ENCODE assay signal across 37 cellular contexts in the genomic region with DNA sequence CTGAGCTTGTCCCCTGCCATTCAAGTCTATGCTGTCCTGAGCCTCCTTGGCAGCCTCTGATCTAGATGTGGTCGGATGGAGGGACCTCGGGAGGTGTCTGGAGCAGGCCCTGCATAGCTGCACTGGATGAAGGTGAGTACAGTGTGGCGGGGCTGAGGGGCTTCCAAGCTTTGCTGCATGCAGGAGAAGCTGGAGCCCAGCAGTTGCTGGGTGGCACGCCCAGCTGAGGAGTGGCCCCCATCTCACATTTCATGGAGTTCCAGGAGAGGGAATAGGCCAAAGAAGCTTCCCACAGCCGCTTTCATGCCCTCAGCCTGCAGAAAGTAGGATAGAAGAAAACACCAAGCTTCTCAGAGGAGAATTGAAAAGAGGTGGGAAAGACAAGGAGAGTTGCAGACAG. TPM values are rescaled to one million over a fixed set of nuclear protein-coding genes. Genes with fewer than 3 reads are reported as not detected.
"Had no signal": no experiment of that assay in that cellular context is flagged by ENCODE, and none has a peak within 500 bp of the region (broad histone marks: within the 10 kb centered on the region; RNA-seq: fewer than 3 reads in every experiment).

No MANE protein-coding gene starts in this region.

- H3K27me3 ChIP-seq: body of pancreas had no signal

- H3K36me3 ChIP-seq: adrenal gland, brain microvascular endothelial cell, breast epithelium had no signal

- H3K27ac Mint-ChIP-seq: activated B cell treated with CpG ODN at 0.5 μM for 24 hours; activated CD4-positive, alpha-beta memory T cell treated with anti-CD3 and anti-CD28 coated beads for 36 hours; activated CD4-positive, alpha-beta T cell treated with anti-CD3 and anti-CD28 coated beads, Interleukin-2, amount 10 ng/mL, durations not matched to agents 24 days and 14 days; activated CD8-positive, alpha-beta T cell treated with anti-CD3 and anti-CD28 coated beads for 36 hours; activated naive CD4-positive, alpha-beta T cell treated with anti-CD3 and anti-CD28 coated beads for 36 hours; activated naive CD4-positive, alpha-beta T cell treated with anti-CD3 and anti-CD28 coated beads, Interleukin-2, amount 50 U/mL, for 72 hours; activated naive CD8-positive, alpha-beta T cell treated with anti-CD3 and anti-CD28 coated beads for 36 hours; activated T-cell treated with anti-CD3 and anti-CD28 coated beads, Interleukin-2, amount 50 U/mL, for 24 hours; activated T-helper 2 cell treated with anti-CD3 and anti-CD28 coated beads, Interferon-gamma antibody, Interleukin-2, Interleukin-4, amounts not matched to agents 10 μg/mL and 5 μg/mL and 100 μg/mL, durations not matched to agents 14 hours and 24 hours and 36 hours; T-helper 1 cell treated with Interleukin-12 subunit alpha and Interleukin-12 subunit beta and Interleukin-4 antibody, amounts not matched to agents 30 μg/mL and 1 μg/mL, for 36 hours; T-helper 2 cell treated with Interferon-gamma antibody and Interleukin-4, amounts not matched to agents 5 μg/mL and 100 μg/mL, for 36 hours had no signal

- H3K36me3 Mint-ChIP-seq: activated CD4-positive, alpha-beta memory T cell treated with anti-CD3 and anti-CD28 coated beads for 36 hours had no signal

- H3K27ac ChIP-seq: adrenal gland, body of pancreas, brain microvascular endothelial cell, breast epithelium, VCaP had no signal

- H3K4me3 Mint-ChIP-seq: activated B cell treated with CpG ODN at 0.5 μM for 24 hours; activated CD4-positive, alpha-beta memory T cell treated with anti-CD3 and anti-CD28 coated beads for 36 hours; activated CD4-positive, alpha-beta T cell treated with anti-CD3 and anti-CD28 coated beads, Interleukin-2, amount 10 ng/mL, durations not matched to agents 24 days and 14 days; activated CD8-positive, alpha-beta T cell treated with anti-CD3 and anti-CD28 coated beads for 36 hours; activated naive CD4-positive, alpha-beta T cell treated with anti-CD3 and anti-CD28 coated beads for 36 hours; activated naive CD8-positive, alpha-beta T cell treated with anti-CD3 and anti-CD28 coated beads for 36 hours; activated T-cell treated with anti-CD3 and anti-CD28 coated beads, Interleukin-2, amount 50 U/mL, for 24 hours; T-helper 1 cell treated with Interleukin-12 subunit alpha and Interleukin-12 subunit beta and Interleukin-4 antibody, amounts not matched to agents 30 μg/mL and 1 μg/mL, for 36 hours; T-helper 2 cell treated with Interferon-gamma antibody and Interleukin-4, amounts not matched to agents 5 μg/mL and 100 μg/mL, for 36 hours had no signal

- H3K4me1 Mint-ChIP-seq: activated B cell treated with CpG ODN at 0.5 μM for 24 hours; activated CD4-positive, alpha-beta T cell treated with anti-CD3 and anti-CD28 coated beads, Interleukin-2, amount 10 ng/mL, durations not matched to agents 24 days and 14 days; activated naive CD8-positive, alpha-beta T cell treated with anti-CD3 and anti-CD28 coated beads for 36 hours had no signal

- H3K4me1 ChIP-seq: breast epithelium had no signal

- H3K9me3 ChIP-seq: body of pancreas had no signal

- ATAC-seq: activated CD8-positive, alpha-beta T cell treated with anti-CD3 and anti-CD28 coated beads for 36 hours; activated naive CD4-positive, alpha-beta T cell treated with anti-CD3 and anti-CD28 coated beads, Interleukin-2, amount 50 U/mL, for 72 hours; body of pancreas had no signal

- H3K4me3 ChIP-seq: adrenal gland, body of pancreas, breast epithelium had no signal

- DNase-seq: activated B cell treated with CpG ODN at 0.5 μM for 24 hours; activated CD4-positive, alpha-beta memory T cell treated with anti-CD3 and anti-CD28 coated beads for 36 hours; activated CD4-positive, alpha-beta T cell treated with anti-CD3 and anti-CD28 coated beads for 4 hours; activated CD4-positive, alpha-beta T cell treated with anti-CD3 and anti-CD28 coated beads, Interleukin-2, amount 10 ng/mL, durations not matched to agents 24 days and 14 days; activated CD4-positive, alpha-beta T cell treated with anti-CD3 and anti-CD28 coated beads, Interleukin-2, amount 50 U/mL, for 1 hour; activated CD4-positive, alpha-beta T cell treated with anti-CD3 and anti-CD28 coated beads, Interleukin-2, amount 50 U/mL, for 4 hours; activated CD4-positive, CD25-positive, alpha-beta regulatory T cell treated with anti-CD3 and anti-CD28 coated beads, Interleukin-2, amount 50 U/mL, for 72 hours; activated CD8-positive, alpha-beta memory T cell treated with anti-CD3 and anti-CD28 coated beads, Interleukin-2, amount 50 U/mL, for 4 hours; activated CD8-positive, alpha-beta T cell treated with anti-CD3 and anti-CD28 coated beads for 36 hours; activated effector memory CD4-positive, alpha-beta T cell treated with anti-CD3 and anti-CD28 coated beads, Interleukin-2, amount 50 U/mL, for 16 hours; activated gamma-delta T cell treated with Interleukin-2 at 50 U/mL for 16 hours; activated naive CD4-positive, alpha-beta T cell; activated naive CD4-positive, alpha-beta T cell treated with anti-CD3 and anti-CD28 coated beads for 36 hours; activated naive CD4-positive, alpha-beta T cell treated with anti-CD3 and anti-CD28 coated beads, Interleukin-2, amount 50 U/mL, for 16 hours; activated naive CD8-positive, alpha-beta T cell treated with anti-CD3 and anti-CD28 coated beads for 36 hours; activated T-cell treated with anti-CD3 and anti-CD28 coated beads for 4 hours; activated T-cell treated with anti-CD3 and anti-CD28 coated beads, Interleukin-2, amount 50 U/mL, for 24 hours; activated T-cell treated with anti-CD3 and anti-CD28 coated beads, Interleukin-2, amount 50 U/mL, for 48 hours; adrenal gland; amniotic stem cell; aorta; body of pancreas; brain microvascular endothelial cell; central memory CD4-positive, alpha-beta T cell; T-helper 1 cell; T-helper 2 cell; T-helper 9 cell had no signal

RNA-seq across cellular contexts. Expression of a gene that starts 48.2 kb away (rescaled TPM):
- total RNA-seq: activated B cell treated with CpG ODN at 0.5 μM for 24 hours; activated CD4-positive, alpha-beta memory T cell treated with anti-CD3 and anti-CD28 coated beads for 36 hours; activated CD4-positive, alpha-beta T cell treated with anti-CD3 and anti-CD28 coated beads, Interleukin-2, amount 10 ng/mL, durations not matched to agents 24 days and 14 days; activated CD8-positive, alpha-beta memory T cell treated with anti-CD3 and anti-CD28 coated beads for 36 hours; activated CD8-positive, alpha-beta T cell treated with anti-CD3 and anti-CD28 coated beads for 36 hours; activated naive CD4-positive, alpha-beta T cell treated with anti-CD3 and anti-CD28 coated beads for 36 hours; activated naive CD4-positive, alpha-beta T cell treated with anti-CD3 and anti-CD28 coated beads, Interleukin-2, amount 50 U/mL, for 72 hours; activated naive CD8-positive, alpha-beta T cell treated with anti-CD3 and anti-CD28 coated beads for 36 hours; activated T-helper 2 cell treated with anti-CD3 and anti-CD28 coated beads, Interferon-gamma antibody, Interleukin-2, Interleukin-4, amounts not matched to agents 10 μg/mL and 5 μg/mL and 100 μg/mL, durations not matched to agents 14 hours and 24 hours and 36 hours; adrenal gland; aorta; astrocyte; body of pancreas; breast epithelium; cardiac septum; cerebellum had no signal
- polyA plus RNA-seq: adrenal gland, aorta had no signal
